In the genomic region with DNA sequence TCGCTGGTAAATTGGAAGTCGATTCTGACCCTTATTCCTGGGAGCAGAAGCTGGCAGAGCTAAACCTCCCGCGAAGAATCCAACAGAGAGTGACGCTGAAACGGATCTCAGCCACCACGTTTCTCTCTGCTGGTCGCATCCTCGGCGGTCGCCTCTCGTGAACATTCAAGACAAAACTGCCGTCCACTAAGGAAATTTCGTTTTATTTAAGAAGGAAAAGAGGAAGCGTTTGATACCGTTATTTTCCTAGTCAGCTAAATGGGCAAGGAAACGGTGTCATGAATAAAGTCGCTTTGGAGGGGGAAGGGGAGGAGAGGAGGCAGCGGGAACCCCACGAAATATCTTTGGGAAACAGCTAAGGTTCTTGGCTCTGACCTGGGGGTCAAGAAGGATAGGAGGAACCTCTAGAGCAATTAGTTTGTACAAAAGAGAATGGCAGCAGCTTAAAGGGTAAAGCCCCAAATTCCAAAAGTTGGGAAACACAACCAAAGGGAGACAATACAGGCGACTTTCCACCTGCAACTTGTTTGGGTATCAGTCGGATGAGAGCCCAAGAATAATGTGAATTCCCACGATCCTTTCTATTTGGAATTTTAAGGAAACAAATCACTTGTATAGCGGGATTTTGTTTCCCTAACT, we compare ENCODE assay signal across 1 cellular context.
TF ChIP-seq lines count a peak whose summit lies in the region.

No MANE protein-coding gene starts in this region.

TF ChIP-seq in GM23338, 12 proteins besides CTCF, POLR2A, EP300 and RAD21 (continued from another document):
- TF ChIP-seq, protein P1, sequence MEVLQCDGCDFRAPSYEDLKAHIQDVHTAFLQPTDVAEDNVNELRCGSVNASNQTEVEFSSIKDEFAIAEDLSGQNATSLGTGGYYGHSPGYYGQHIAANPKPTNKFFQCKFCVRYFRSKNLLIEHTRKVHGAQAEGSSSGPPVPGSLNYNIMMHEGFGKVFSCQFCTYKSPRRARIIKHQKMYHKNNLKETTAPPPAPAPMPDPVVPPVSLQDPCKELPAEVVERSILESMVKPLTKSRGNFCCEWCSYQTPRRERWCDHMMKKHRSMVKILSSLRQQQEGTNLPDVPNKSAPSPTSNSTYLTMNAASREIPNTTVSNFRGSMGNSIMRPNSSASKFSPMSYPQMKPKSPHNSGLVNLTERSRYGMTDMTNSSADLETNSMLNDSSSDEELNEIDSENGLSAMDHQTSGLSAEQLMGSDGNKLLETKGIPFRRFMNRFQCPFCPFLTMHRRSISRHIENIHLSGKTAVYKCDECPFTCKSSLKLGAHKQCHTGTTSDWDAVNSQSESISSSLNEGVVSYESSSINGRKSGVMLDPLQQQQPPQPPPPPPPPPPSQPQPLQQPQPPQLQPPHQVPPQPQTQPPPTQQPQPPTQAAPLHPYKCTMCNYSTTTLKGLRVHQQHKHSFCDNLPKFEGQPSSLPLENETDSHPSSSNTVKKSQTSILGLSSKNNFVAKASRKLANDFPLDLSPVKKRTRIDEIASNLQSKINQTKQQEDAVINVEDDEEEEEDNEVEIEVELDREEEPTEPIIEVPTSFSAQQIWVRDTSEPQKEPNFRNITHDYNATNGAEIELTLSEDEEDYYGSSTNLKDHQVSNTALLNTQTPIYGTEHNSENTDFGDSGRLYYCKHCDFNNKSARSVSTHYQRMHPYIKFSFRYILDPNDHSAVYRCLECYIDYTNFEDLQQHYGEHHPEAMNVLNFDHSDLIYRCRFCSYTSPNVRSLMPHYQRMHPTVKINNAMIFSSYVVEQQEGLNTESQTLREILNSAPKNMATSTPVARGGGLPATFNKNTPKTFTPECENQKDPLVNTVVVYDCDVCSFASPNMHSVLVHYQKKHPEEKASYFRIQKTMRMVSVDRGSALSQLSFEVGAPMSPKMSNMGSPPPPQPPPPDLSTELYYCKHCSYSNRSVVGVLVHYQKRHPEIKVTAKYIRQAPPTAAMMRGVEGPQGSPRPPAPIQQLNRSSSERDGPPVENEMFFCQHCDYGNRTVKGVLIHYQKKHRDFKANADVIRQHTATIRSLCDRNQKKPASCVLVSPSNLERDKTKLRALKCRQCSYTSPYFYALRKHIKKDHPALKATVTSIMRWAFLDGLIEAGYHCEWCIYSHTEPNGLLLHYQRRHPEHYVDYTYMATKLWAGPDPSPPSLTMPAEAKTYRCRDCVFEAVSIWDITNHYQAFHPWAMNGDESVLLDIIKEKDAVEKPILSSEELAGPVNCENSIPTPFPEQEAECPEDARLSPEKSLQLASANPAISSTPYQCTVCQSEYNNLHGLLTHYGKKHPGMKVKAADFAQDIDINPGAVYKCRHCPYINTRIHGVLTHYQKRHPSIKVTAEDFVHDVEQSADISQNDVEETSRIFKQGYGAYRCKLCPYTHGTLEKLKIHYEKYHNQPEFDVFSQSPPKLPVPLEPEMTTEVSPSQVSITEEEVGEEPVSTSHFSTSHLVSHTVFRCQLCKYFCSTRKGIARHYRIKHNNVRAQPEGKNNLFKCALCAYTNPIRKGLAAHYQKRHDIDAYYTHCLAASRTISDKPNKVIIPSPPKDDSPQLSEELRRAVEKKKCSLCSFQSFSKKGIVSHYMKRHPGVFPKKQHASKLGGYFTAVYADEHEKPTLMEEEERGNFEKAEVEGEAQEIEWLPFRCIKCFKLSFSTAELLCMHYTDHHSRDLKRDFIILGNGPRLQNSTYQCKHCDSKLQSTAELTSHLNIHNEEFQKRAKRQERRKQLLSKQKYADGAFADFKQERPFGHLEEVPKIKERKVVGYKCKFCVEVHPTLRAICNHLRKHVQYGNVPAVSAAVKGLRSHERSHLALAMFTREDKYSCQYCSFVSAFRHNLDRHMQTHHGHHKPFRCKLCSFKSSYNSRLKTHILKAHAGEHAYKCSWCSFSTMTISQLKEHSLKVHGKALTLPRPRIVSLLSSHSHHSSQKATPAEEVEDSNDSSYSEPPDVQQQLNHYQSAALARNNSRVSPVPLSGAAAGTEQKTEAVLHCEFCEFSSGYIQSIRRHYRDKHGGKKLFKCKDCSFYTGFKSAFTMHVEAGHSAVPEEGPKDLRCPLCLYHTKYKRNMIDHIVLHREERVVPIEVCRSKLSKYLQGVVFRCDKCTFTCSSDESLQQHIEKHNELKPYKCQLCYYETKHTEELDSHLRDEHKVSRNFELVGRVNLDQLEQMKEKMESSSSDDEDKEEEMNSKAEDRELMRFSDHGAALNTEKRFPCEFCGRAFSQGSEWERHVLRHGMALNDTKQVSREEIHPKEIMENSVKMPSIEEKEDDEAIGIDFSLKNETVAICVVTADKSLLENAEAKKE (CRISPR knock-in tag; IDR thresholded peaks at IDR 0.05) = no peak
- TF ChIP-seq ZNF114 (CRISPR knock-in tag; IDR thresholded peaks at IDR 0.05) (no peak), NANOG (IDR thresholded peaks at IDR 0.05; ENCODE audit: borderline replicate concordance) (no peak), JUNB (IDR thresholded peaks at IDR 0.05; ENCODE audit: unreplicated experiment) (no peak), EZH2phosphoT487 (IDR thresholded peaks at IDR 0.05; ENCODE audit: unreplicated experiment) (no peak), EZH2 (IDR thresholded peaks at IDR 0.05; ENCODE audit: low read depth, unreplicated experiment) (peak; percentile 88), ZNF331 (CRISPR knock-in tag; IDR thresholded peaks at IDR 0.05; ENCODE audit: low read depth) (no peak)
- TF ChIP-seq, protein P2, sequence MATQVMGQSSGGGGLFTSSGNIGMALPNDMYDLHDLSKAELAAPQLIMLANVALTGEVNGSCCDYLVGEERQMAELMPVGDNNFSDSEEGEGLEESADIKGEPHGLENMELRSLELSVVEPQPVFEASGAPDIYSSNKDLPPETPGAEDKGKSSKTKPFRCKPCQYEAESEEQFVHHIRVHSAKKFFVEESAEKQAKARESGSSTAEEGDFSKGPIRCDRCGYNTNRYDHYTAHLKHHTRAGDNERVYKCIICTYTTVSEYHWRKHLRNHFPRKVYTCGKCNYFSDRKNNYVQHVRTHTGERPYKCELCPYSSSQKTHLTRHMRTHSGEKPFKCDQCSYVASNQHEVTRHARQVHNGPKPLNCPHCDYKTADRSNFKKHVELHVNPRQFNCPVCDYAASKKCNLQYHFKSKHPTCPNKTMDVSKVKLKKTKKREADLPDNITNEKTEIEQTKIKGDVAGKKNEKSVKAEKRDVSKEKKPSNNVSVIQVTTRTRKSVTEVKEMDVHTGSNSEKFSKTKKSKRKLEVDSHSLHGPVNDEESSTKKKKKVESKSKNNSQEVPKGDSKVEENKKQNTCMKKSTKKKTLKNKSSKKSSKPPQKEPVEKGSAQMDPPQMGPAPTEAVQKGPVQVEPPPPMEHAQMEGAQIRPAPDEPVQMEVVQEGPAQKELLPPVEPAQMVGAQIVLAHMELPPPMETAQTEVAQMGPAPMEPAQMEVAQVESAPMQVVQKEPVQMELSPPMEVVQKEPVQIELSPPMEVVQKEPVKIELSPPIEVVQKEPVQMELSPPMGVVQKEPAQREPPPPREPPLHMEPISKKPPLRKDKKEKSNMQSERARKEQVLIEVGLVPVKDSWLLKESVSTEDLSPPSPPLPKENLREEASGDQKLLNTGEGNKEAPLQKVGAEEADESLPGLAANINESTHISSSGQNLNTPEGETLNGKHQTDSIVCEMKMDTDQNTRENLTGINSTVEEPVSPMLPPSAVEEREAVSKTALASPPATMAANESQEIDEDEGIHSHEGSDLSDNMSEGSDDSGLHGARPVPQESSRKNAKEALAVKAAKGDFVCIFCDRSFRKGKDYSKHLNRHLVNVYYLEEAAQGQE (IDR thresholded peaks at IDR 0.05; ENCODE audit: unreplicated experiment) = no peak
